ENCODE assay signal across 11 cellular contexts in the genomic region with DNA sequence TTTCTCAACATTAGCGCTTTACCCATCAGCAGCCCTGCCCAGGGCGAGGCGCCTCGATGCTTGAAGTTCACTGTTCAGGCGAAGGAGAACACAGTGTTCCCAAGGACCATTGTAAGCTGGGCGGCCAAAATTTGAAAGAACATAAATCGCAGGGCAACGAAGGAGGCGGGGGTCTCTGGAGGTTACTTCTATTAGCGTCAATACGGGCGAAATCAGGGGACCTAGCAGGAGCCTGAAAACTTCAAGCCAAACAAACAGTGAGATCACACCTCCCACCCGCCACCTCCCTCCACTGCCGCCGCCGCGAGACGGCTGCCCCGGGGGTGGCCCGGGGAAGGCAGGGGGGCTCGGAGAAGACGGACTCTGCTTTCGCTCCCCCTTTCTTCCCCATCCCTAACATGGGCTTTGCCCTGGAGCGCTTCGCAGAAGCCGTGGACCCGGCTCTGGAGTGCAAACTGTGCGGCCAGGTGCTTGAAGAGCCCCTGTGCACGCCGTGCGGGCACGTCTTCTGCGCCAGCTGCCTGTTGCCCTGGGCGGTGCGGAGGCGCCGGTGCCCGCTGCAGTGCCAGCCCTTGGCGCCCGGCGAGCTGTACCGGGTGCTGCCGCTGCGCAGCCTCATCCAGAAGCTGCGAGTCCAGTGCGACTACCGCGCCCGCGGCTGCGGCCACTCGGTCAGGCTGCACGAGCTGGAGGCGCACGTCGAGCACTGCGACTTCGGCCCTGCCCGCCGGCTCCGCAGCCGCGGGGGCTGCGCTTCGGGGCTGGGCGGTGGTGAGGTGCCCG. TPM values are rescaled to one million over a fixed set of nuclear protein-coding genes. Genes with fewer than 3 reads are reported as not detected.
A peak's percentile ranks its signal among the peaks of the same experiment; 100 is the strongest.
DNase-seq lines count a peak whose midpoint lies in the region; ATAC-seq, FAIRE-seq and TF ChIP-seq lines count a peak whose summit lies in the region.
"Had no signal": no experiment of that assay in that cellular context is flagged by ENCODE, and none has a peak within 500 bp of the region (broad histone marks: within the 10 kb centered on the region; RNA-seq: fewer than 3 reads in every experiment).

A gene (plus strand): TSS at position 263 of the 783 bp plus-strand sequence.

- H3K9me3 ChIP-seq in muscle layer of colon (ENCODE audit: low read length): no peaks in the 10 kb centered on the region
- no peaks in the 10 kb centered on the region for H3K9me3 ChIP-seq in upper lobe of right lung

- DNase-seq in activated CD4-positive, alpha-beta T cell treated with anti-CD3 and anti-CD28 coated beads for 36 hours: peak; percentile 7
- no peak for DNase-seq in activated CD4-positive, alpha-beta T cell treated with anti-CD3 and anti-CD28 coated beads, Interleukin-2, amount 50 U/mL, for 4 hours
- DNase-seq in epithelial cell of proximal tubule (ENCODE audit: low read depth) (no peak), upper lobe of right lung (peak; percentile 63), HTR-8/SVneo (ENCODE audit: insufficient read length, low spot score) (no peak), T-helper 9 cell (no peak)
- DNase-seq: PC-3 had no signal

- no peaks in the 10 kb centered on the region for H3K9me3 Mint-ChIP-seq in activated CD4-positive, alpha-beta T cell treated with anti-CD3 and anti-CD28 coated beads for 36 hours (ENCODE audit: low read depth)
- H3K9me3 Mint-ChIP-seq: activated naive CD4-positive, alpha-beta T cell treated with anti-CD3 and anti-CD28 coated beads, Interleukin-2, amount 50 U/mL, for 72 hours had no signal

- H3K27me3 Mint-ChIP-seq in activated CD4-positive, alpha-beta T cell treated with anti-CD3 and anti-CD28 coated beads for 36 hours: peaks cover 31% of the 10 kb centered on the region

- no peak within 1 kb of the TSS for H3K27ac Mint-ChIP-seq in activated CD4-positive, alpha-beta T cell treated with anti-CD3 and anti-CD28 coated beads for 36 hours
- H3K27ac Mint-ChIP-seq: activated naive CD4-positive, alpha-beta T cell treated with anti-CD3 and anti-CD28 coated beads, Interleukin-2, amount 50 U/mL, for 72 hours had no signal

- peak within 1 kb of the TSS; percentile 94 for H3K27ac ChIP-seq in muscle layer of colon (ENCODE audit: low read depth, low read length)
- H3K27ac ChIP-seq in upper lobe of right lung: no peak within 1 kb of the TSS

- H3K4me3 ChIP-seq in epithelial cell of proximal tubule (ENCODE audit: low read depth, low read length) (peak within 1 kb of the TSS; percentile 12), muscle layer of colon (ENCODE audit: low read depth in 1 of 2, low read length in 2 of 2) (peak within 1 kb of the TSS; percentile 77 to 91), upper lobe of right lung (peak within 1 kb of the TSS; percentile 33)

- peak within 1 kb of the TSS; percentile 69 for H3K9ac ChIP-seq in muscle layer of colon (ENCODE audit: low read length)

- CTCF ChIA-PET in activated CD4-positive, alpha-beta T cell treated with anti-CD3 and anti-CD28 coated beads for 36 hours (lab: Charles Lee): interaction anchor here (0.7 kb wide), 1 partner anchor 1502 kb away, joined by 3 read pairs; no protein-coding TSS in a partner anchor

- no peaks in the 10 kb centered on the region for H3K36me3 Mint-ChIP-seq in activated CD4-positive, alpha-beta T cell treated with anti-CD3 and anti-CD28 coated beads for 36 hours (ENCODE audit: low read depth)

- H3K36me3 ChIP-seq in muscle layer of colon (ENCODE audit: insufficient read depth, low read length): no peaks in the 10 kb centered on the region
- no peaks in the 10 kb centered on the region for H3K36me3 ChIP-seq in upper lobe of right lung

- H3K27me3 ChIP-seq in muscle layer of colon (ENCODE audit: control insufficient read depth in 1 of 2, insufficient read depth in 2 of 2, low read length in 2 of 2) (no peaks in the 10 kb centered on the region), upper lobe of right lung (peaks cover 48% of the 10 kb centered on the region)

- ATAC-seq in activated CD4-positive, alpha-beta T cell treated with anti-CD3 and anti-CD28 coated beads for 36 hours: no peak
- ATAC-seq in upper lobe of right lung (peak; percentile 71), GM18907 (IDR thresholded peaks at IDR 0.05; ENCODE audit: unreplicated experiment) (no peak)
- ATAC-seq: PC-3 had no signal

- peaks cover 2% of the 10 kb centered on the region for H3K4me1 Mint-ChIP-seq in activated CD4-positive, alpha-beta T cell treated with anti-CD3 and anti-CD28 coated beads for 36 hours

- H3K4me1 ChIP-seq in muscle layer of colon (ENCODE audit: insufficient read depth, low read length): peaks cover 27% of the 10 kb centered on the region
- peaks cover 10% of the 10 kb centered on the region for H3K4me1 ChIP-seq in upper lobe of right lung

- H3K4me3 Mint-ChIP-seq in activated CD4-positive, alpha-beta T cell treated with anti-CD3 and anti-CD28 coated beads for 36 hours: no peak within 1 kb of the TSS

- intact Hi-C loops in activated CD4-positive, alpha-beta T cell treated with anti-CD3 and anti-CD28 coated beads for 36 hours (cut with DNase I, micrococcal nuclease): no loop called here
- intact Hi-C loops in upper lobe of right lung (cut with DNase I): no loop called here

- POLR2A ChIA-PET in activated CD4-positive, alpha-beta T cell treated with anti-CD3 and anti-CD28 coated beads for 36 hours (lab: Charles Lee): no interaction called here

- TF ChIP-seq CTCF in epithelial cell of proximal tubule (conservative IDR thresholded peaks at IDR 0.05; ENCODE audit: low read depth, low read length): no peak
- TF ChIP-seq CTCF in upper lobe of right lung (IDR thresholded peaks at IDR 0.05): no peak

- no peak for FAIRE-seq in HTR-8/SVneo (lab: Jason Lieb, UNC)

RNA-seq across cellular contexts. Expression of the gene that starts here (rescaled TPM):
- not detected for total RNA-seq in activated CD4-positive, alpha-beta T cell treated with anti-CD3 and anti-CD28 coated beads for 36 hours
- not detected in 2 replicates for total RNA-seq in epithelial cell of proximal tubule
- total RNA-seq in upper lobe of right lung: 0.75 TPM
- total RNA-seq: activated naive CD4-positive, alpha-beta T cell treated with anti-CD3 and anti-CD28 coated beads, Interleukin-2, amount 50 U/mL, for 72 hours; myocyte; PC-3 had no signal

Comparison
In these comparisons a context has a peak if more than half of its experiments do, and no peak if none do; other contexts are left out.
1. Peak in DNase-seq in activated CD4-positive, alpha-beta T cell treated with anti-CD3 and anti-CD28 coated beads for 36 hours; RNA of the gene not detected or under 1 TPM.
2. Peak in DNase-seq, ATAC-seq and H3K4me3 ChIP-seq in upper lobe of right lung; RNA of the gene not detected or under 1 TPM.
3. H3K4me3 ChIP-seq: peak in every context shown above with its lines; median percentile 84 in muscle layer of colon; 33 in upper lobe of right lung; 12 in epithelial cell of proximal tubule.